9 cellular contexts compared by ENCODE assay signal in the genomic region with DNA sequence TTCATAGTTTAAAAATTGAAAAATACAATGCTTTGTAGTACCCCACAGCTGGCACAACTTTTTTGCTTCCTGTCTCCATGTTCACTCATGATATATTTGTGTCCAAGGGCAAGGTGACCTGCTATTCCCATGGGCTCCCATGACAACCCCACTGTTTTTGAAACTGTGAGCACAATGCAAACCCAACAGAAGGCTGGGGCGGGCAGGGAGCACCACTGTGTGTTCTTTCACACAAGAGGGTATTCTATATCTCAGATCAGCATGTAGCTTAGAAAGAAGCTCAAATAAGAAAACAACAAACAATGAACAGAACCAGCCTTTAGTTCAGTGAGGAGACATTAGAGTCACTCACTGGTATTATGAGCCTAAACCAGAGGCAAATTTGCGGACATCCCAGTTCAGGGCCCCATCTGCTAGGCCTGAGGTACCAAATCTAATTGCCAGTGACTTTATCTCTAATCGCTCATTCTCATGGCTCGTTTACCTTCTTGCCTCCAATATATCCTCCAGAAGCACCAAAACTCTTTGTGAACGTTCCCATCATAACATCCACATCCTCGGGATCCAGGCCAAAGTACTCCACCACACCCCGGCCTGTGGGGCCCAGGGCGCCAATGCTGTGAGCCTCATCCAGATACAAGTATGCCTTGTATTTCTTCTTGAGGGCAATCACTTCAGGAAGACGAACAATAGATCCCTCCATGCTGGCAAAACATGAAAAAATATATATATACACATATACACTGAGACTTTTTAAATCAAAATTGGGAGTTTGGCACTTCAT. TPM values are rescaled to one million over a fixed set of nuclear protein-coding genes. Genes with fewer than 3 reads are reported as not detected.
A peak's percentile ranks its signal among the peaks of the same experiment; 100 is the strongest.
DNase-seq lines count a peak whose midpoint lies in the region; ATAC-seq and TF ChIP-seq lines count a peak whose summit lies in the region.
"Had no signal": no experiment of that assay in that cellular context is flagged by ENCODE, and none has a peak within 500 bp of the region (broad histone marks: within the 10 kb centered on the region; RNA-seq: fewer than 3 reads in every experiment).

No MANE protein-coding gene starts in this region.

- H3K9me2 ChIP-seq in DOHH2 (replicated peaks; ENCODE audit: control insufficient read depth, low read length) = no peaks in the 10 kb centered on the region

- H3K9me3 ChIP-seq in DOHH2 (ENCODE audit: control insufficient read depth, insufficient read depth, low read length) (no peaks in the 10 kb centered on the region), muscle layer of duodenum (ENCODE audit: control insufficient read depth in 1 of 2, low read length in 2 of 2) (no peaks in the 10 kb centered on the region)
- H3K9me3 ChIP-seq: thyroid gland had no signal

- peaks cover 40% of the 10 kb centered on the region for H3K36me3 Mint-ChIP-seq in activated naive CD8-positive, alpha-beta T cell treated with anti-CD3 and anti-CD28 coated beads, Interleukin-2, amount 10 ng/mL, durations not matched to agents 7 days and 5 days

- peak overlapping the region; percentile 66 for H3K4me2 ChIP-seq in DOHH2 (ENCODE audit: low read length)

- DNase-seq in activated naive CD8-positive, alpha-beta T cell treated with anti-CD3 and anti-CD28 coated beads, Interleukin-2, amount 10 ng/mL, durations not matched to agents 7 days and 5 days = no peak
- no peak for DNase-seq in COLO668 (lab: John Stamatoyannopoulos, UW; ENCODE audit: unreplicated experiment)
- no peak for DNase-seq in NCI-H2196 (lab: John Stamatoyannopoulos, UW; ENCODE audit: unreplicated experiment)
- DNase-seq: thyroid gland had no signal

- H3K27me3 Mint-ChIP-seq in activated naive CD8-positive, alpha-beta T cell treated with anti-CD3 and anti-CD28 coated beads, Interleukin-2, amount 10 ng/mL, durations not matched to agents 7 days and 5 days = no peaks in the 10 kb centered on the region

- H3K79me2 ChIP-seq in DOHH2 (ENCODE audit: control insufficient read depth, low read length) = peaks cover 32% of the 10 kb centered on the region

- H3K4me1 ChIP-seq in DOHH2 (ENCODE audit: control insufficient read depth, low read length) (peaks cover 59% of the 10 kb centered on the region), muscle layer of duodenum (ENCODE audit: control insufficient read depth in 1 of 2, insufficient read depth in 2 of 2, low read length in 2 of 2) (peaks cover 0 to 4% of the 10 kb centered on the region in 2 donors)
- H3K4me1 ChIP-seq: thyroid gland had no signal

- H3K27ac Mint-ChIP-seq in activated naive CD8-positive, alpha-beta T cell treated with anti-CD3 and anti-CD28 coated beads, Interleukin-2, amount 10 ng/mL, durations not matched to agents 7 days and 5 days = peak overlapping the region; percentile 91

- no peaks in the 10 kb centered on the region for H4K20me1 ChIP-seq in DOHH2 (ENCODE audit: control insufficient read depth, insufficient read depth, low read depth, low read length)

- H3K4me3 ChIP-seq in DOHH2 (ENCODE audit: low read length) (peak overlapping the region; percentile 52), muscle layer of duodenum (ENCODE audit: low read depth in 1 of 2, low read length in 2 of 2) (no peak overlapping the region)
- H3K4me3 ChIP-seq: thyroid gland had no signal

- H3F3A ChIP-seq in DOHH2 (ENCODE audit: control insufficient read depth, insufficient read depth) = peaks cover 23% of the 10 kb centered on the region

- H3K4me1 Mint-ChIP-seq in activated naive CD8-positive, alpha-beta T cell treated with anti-CD3 and anti-CD28 coated beads, Interleukin-2, amount 10 ng/mL, durations not matched to agents 7 days and 5 days = peaks cover 29% of the 10 kb centered on the region

- H3K36me3 ChIP-seq in DOHH2 (ENCODE audit: control insufficient read depth, low read length) = peaks cover 63% of the 10 kb centered on the region
- peaks cover 31 to 33% of the 10 kb centered on the region in 2 donors for H3K36me3 ChIP-seq in muscle layer of duodenum (ENCODE audit: control insufficient read depth in 1 of 2, insufficient read depth in 2 of 2, low read length in 2 of 2)

- POLR2A ChIA-PET in activated naive CD8-positive, alpha-beta T cell treated with anti-CD3 and anti-CD28 coated beads, Interleukin-2, amount 10 ng/mL, durations not matched to agents 7 days and 5 days (lab: Charles Lee) = no interaction called here

- no peaks in the 10 kb centered on the region for H3K9me3 Mint-ChIP-seq in activated naive CD8-positive, alpha-beta T cell treated with anti-CD3 and anti-CD28 coated beads, Interleukin-2, amount 10 ng/mL, durations not matched to agents 7 days and 5 days

- peak; percentile 24 for ATAC-seq in HG02759 (IDR thresholded peaks at IDR 0.05; ENCODE audit: unreplicated experiment)
- peak; percentile 13 for ATAC-seq in activated naive CD8-positive, alpha-beta T cell treated with anti-CD3 and anti-CD28 coated beads, Interleukin-2, amount 10 ng/mL, durations not matched to agents 7 days and 5 days (ENCODE audit: low read depth)
- ATAC-seq in GM18519 (IDR thresholded peaks at IDR 0.05; ENCODE audit: low FRiP score, unreplicated experiment) = no peak
- ATAC-seq in GM19467 (IDR thresholded peaks at IDR 0.05; ENCODE audit: unreplicated experiment) = no peak

- H3K27ac ChIP-seq in DOHH2 (ENCODE audit: low read depth, low read length) (peak overlapping the region; percentile 94), muscle layer of duodenum (ENCODE audit: low read length) (peak overlapping the region; percentile 3)
- H3K27ac ChIP-seq: thyroid gland had no signal

- H3K27me3 ChIP-seq in DOHH2 (ENCODE audit: control insufficient read depth, low read length) (no peaks in the 10 kb centered on the region), muscle layer of duodenum (ENCODE audit: low read depth, low read length) (no peaks in the 10 kb centered on the region)
- H3K27me3 ChIP-seq: thyroid gland had no signal

- H3K4me3 Mint-ChIP-seq in activated naive CD8-positive, alpha-beta T cell treated with anti-CD3 and anti-CD28 coated beads, Interleukin-2, amount 10 ng/mL, durations not matched to agents 7 days and 5 days = peak overlapping the region; percentile 29

- no peak for TF ChIP-seq CTCF in DOHH2 (IDR thresholded peaks at IDR 0.05; ENCODE audit: low read depth, low read length, poor library complexity, severe bottlenecking)

RNA-seq across cellular contexts. Expression of gene ISM2, which starts 56.4 kb away (rescaled TPM):
- under 1 TPM in 1 of 2 experiments, not detected in 1; 0.64 TPM for total RNA-seq in activated naive CD8-positive, alpha-beta T cell treated with anti-CD3 and anti-CD28 coated beads, Interleukin-2, amount 10 ng/mL, durations not matched to agents 7 days and 5 days
- total RNA-seq: thyroid gland had no signal

Comparison
In these comparisons a context has a peak if more than half of its experiments do, and no peak if none do; other contexts are left out.
1. ATAC-seq: peak in HG02759 (single experiment) and activated naive CD8-positive, alpha-beta T cell treated with anti-CD3 and anti-CD28 coated beads, Interleukin-2, amount 10 ng/mL, durations not matched to agents 7 days and 5 days (single experiment); none in GM18519 (single experiment) and GM19467 (single experiment).